Comparison of ENCODE assay signal across 8 cellular contexts in the genomic region with DNA sequence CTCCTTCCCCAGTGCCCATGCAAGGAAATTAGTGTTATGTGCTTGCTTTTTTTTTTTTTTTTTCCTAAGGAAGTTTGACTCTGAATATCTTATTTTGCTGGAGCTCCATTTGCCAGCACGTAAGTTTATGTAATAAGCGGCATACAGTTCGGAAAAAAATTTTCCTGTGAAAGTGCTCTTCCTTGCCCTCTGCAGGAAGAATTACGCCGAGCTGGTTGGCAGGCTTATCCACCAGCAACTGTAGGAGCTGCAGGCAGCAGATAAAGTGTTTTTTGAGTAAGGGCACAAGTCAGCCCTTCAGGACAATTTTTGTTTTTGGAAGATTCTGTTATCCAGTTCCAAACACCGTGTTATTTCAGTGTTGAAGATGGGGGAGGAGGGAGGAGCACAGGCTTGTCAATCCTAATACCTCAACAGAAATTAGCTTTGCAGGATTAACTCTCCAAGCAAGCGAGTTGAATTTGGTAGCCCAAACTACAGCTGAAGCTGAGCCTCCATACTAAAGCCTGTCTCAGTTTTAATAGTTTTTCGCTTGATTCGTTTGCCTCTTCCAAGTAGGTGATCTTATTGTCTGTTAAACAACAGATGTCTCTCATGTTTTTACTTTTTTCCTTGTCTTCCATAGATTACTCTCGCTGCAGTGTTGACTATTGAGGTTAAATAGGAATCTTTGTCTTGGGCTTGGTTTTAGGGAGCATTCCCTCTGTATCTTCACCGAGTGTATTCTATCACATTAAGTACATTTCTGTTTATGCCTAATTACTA. TPM values are rescaled to one million over a fixed set of nuclear protein-coding genes. Genes with fewer than 3 reads are reported as not detected.
A peak's percentile ranks its signal among the peaks of the same experiment; 100 is the strongest.
DNase-seq lines count a peak whose midpoint lies in the region; ATAC-seq and TF ChIP-seq lines count a peak whose summit lies in the region.

No MANE protein-coding gene starts in this region.

- no peaks in the 10 kb centered on the region for H3K36me3 Mint-ChIP-seq in CD4-positive, alpha-beta memory T cell
- no peaks in the 10 kb centered on the region for H3K36me3 Mint-ChIP-seq in HFFc6 (ENCODE audit: low read depth)
- H3K36me3 Mint-ChIP-seq in brain: no peaks in the 10 kb centered on the region

- no peak overlapping the region for H3K9ac ChIP-seq in rectal smooth muscle tissue (ENCODE audit: low read length)

- POLR2A ChIA-PET in CD4-positive, alpha-beta memory T cell (lab: Charles Lee; ENCODE audit: partially characterized antibody): interaction anchor here (0.7 to 2.9 kb wide), 4 partner anchors 9 to 145 kb away, joined by 3 to 22 read pairs (median 3); a partner anchor contains a TSS

- intact Hi-C loops in CD4-positive, alpha-beta memory T cell (cut with micrococcal nuclease): no loop called here

- no peaks in the 10 kb centered on the region for H3K9me3 Mint-ChIP-seq in CD4-positive, alpha-beta memory T cell
- H3K9me3 Mint-ChIP-seq in HFFc6 (no peaks in the 10 kb centered on the region), brain (peaks cover 0 to 16% (median 4%) of the 10 kb centered on the region in 5 experiments)

- H3K4me3 Mint-ChIP-seq in CD4-positive, alpha-beta memory T cell: peak overlapping the region; percentile 85 to 94 (median 90)
- H3K4me3 Mint-ChIP-seq in HFFc6: peak overlapping the region; percentile 80
- H3K4me3 Mint-ChIP-seq in brain: peak overlapping the region; percentile 86 to 95 (median 89)

- H3K4me1 Mint-ChIP-seq in CD4-positive, alpha-beta memory T cell: peaks cover 9 to 17% (median 10%) of the 10 kb centered on the region in 4 donors
- H3K4me1 Mint-ChIP-seq in HFFc6 (ENCODE audit: low read depth) (peaks cover 12% of the 10 kb centered on the region), brain (peaks cover 16% of the 10 kb centered on the region)

- CTCF ChIA-PET in CD4-positive, alpha-beta memory T cell (lab: Charles Lee; ENCODE audit: partially characterized antibody): interaction anchor here (0.7 to 6.0 kb wide), 12 partner anchors 9 to 497 kb away, joined by 3 to 73 read pairs (median 5); no protein-coding TSS in a partner anchor

- peaks cover 14% of the 10 kb centered on the region for H3K4me1 ChIP-seq in CD4-positive, alpha-beta memory T cell (ENCODE audit: insufficient read depth, low read length)
- H3K4me1 ChIP-seq in iPS DF 6.9 (ENCODE audit: control insufficient read depth, insufficient read depth, low read length) (0 out of 2 replicates have a peak, but pooled peaks cover 1% of the 10 kb centered on the region), rectal smooth muscle tissue (ENCODE audit: control insufficient read depth, insufficient read depth, low read length) (peaks cover 5% of the 10 kb centered on the region)

- H3K9me3 ChIP-seq in CD4-positive, alpha-beta memory T cell (ENCODE audit: control insufficient read depth in 1 of 2, low read length in 2 of 2): no peaks in the 10 kb centered on the region
- no peaks in the 10 kb centered on the region for H3K9me3 ChIP-seq in iPS DF 6.9 (ENCODE audit: control insufficient read depth, insufficient read depth, low read length)

- DNase-seq in CD4-positive, alpha-beta memory T cell: peak in 4 of 5 donors; percentile 6 to 41 (median 14)
- DNase-seq in HFFc6: peak; percentile 63
- peak; percentile 83 for DNase-seq in NCI-H82 treated with DMSO at 0.1 percent for 48 hours (lab: John Stamatoyannopoulos, UW; ENCODE audit: unreplicated experiment)
- DNase-seq in iPS DF 6.9 (ENCODE audit: low read depth, low spot score): no peak
- DNase-seq in NCI-H774 (lab: John Stamatoyannopoulos, UW): no peak

- WGBS in iPS DF 6.9 (ENCODE audit: insufficient coverage, insufficient read length): no CpG with 5 or more reads among the region's 11 CpGs

- peaks cover 7% of the 10 kb centered on the region for H3K27me3 ChIP-seq in CD4-positive, alpha-beta memory T cell (ENCODE audit: insufficient read depth, low read length)
- H3K27me3 ChIP-seq in iPS DF 6.9 (ENCODE audit: control insufficient read depth, insufficient read depth, low read length): no peaks in the 10 kb centered on the region
- peaks cover 11% of the 10 kb centered on the region for H3K27me3 ChIP-seq in rectal smooth muscle tissue (ENCODE audit: control insufficient read depth, insufficient read depth, low read length)

- no peak for ATAC-seq in HG03354 (IDR thresholded peaks at IDR 0.05; ENCODE audit: poor library complexity, severe bottlenecking, unreplicated experiment)

- peak; percentile 35; the same call in 1 of the 2 replicates for TF ChIP-seq CTCF in HFFc6 (IDR thresholded peaks at IDR 0.05)
- TF ChIP-seq CTCF in brain (conservative IDR thresholded peaks at IDR 0.05): peak in 1 of 2 experiments; percentile 48

- peak overlapping the region; percentile 57 to 66 for H3K4me3 ChIP-seq in CD4-positive, alpha-beta memory T cell (ENCODE audit: low read length in 2 of 2)
- H3K4me3 ChIP-seq in iPS DF 6.9 (ENCODE audit: low read length) (peak overlapping the region; percentile 72; the same call in 1 of the 2 replicates), rectal smooth muscle tissue (ENCODE audit: low read length) (peak overlapping the region; percentile 62)

- no peak overlapping the region for H3K27ac ChIP-seq in CD4-positive, alpha-beta memory T cell (ENCODE audit: low read depth, low read length)
- H3K27ac ChIP-seq in iPS DF 6.9 (ENCODE audit: low read length) (no peak overlapping the region), rectal smooth muscle tissue (ENCODE audit: low read depth, low read length) (no peak overlapping the region)

- H3K27me3 Mint-ChIP-seq in CD4-positive, alpha-beta memory T cell: peaks cover 17 to 27% of the 10 kb centered on the region in 2 donors
- H3K27me3 Mint-ChIP-seq in HFFc6 (ENCODE audit: insufficient read depth) (peaks cover 23% of the 10 kb centered on the region), brain (peaks cover 73% of the 10 kb centered on the region)

- H3K27ac Mint-ChIP-seq in CD4-positive, alpha-beta memory T cell: peak overlapping the region in 4 of 7 donors; percentile 66 to 91 (median 74)
- H3K27ac Mint-ChIP-seq in HFFc6 (no peak overlapping the region), brain (peak overlapping the region in 4 of 5 experiments; percentile 3 to 77 (median 57))

- no peaks in the 10 kb centered on the region for H3K36me3 ChIP-seq in CD4-positive, alpha-beta memory T cell (ENCODE audit: insufficient read depth, low read length)
- H3K36me3 ChIP-seq in iPS DF 6.9 (ENCODE audit: control insufficient read depth, insufficient read depth, low read length) (no peaks in the 10 kb centered on the region), rectal smooth muscle tissue (ENCODE audit: control insufficient read depth, insufficient read depth, low read length) (no peaks in the 10 kb centered on the region)

RNA-seq across cellular contexts. Expression of a gene that starts 1.1 kb away (rescaled TPM):
- total RNA-seq in CD4-positive, alpha-beta memory T cell: 10 to 100 TPM; 12.8 to 13.4 TPM
- polyA plus RNA-seq in CD4-positive, alpha-beta memory T cell: 1 to 10 TPM; 1.7 to 4.6 TPM
- total RNA-seq in HFFc6 (2021; fragmentation: NEBNext Ultra II Directional; extraction: Animal tissue kit (Norgen Biotek cat#: 25700)): 10 to 100 TPM; 19.2 to 33.7 (median 29.4) TPM
- 34.9 TPM for polyA plus RNA-seq in brain (ENCODE audit: insufficient read depth, low read depth, low replicate concordance)

RNA-seq across cellular contexts. Expression of a gene that starts 32.7 kb away (rescaled TPM):
- 10 to 100 TPM; 58.3 to 72.1 TPM for total RNA-seq in CD4-positive, alpha-beta memory T cell
- polyA plus RNA-seq in CD4-positive, alpha-beta memory T cell: 10 to 100 TPM; 23.5 to 30.6 TPM
- total RNA-seq in HFFc6 (2021; fragmentation: NEBNext Ultra II Directional; extraction: Animal tissue kit (Norgen Biotek cat#: 25700)): 10 to 100 TPM; 23.3 to 31.3 (median 27.0) TPM
- 6.3 TPM for polyA plus RNA-seq in brain (ENCODE audit: insufficient read depth, low read depth, low replicate concordance)

Comparison
In these comparisons a context has a peak if more than half of its experiments do, and no peak if none do; other contexts are left out.
1. DNase-seq: peak in CD4-positive, alpha-beta memory T cell (4 of 5), HFFc6 (single experiment) and NCI-H82 treated with DMSO at 0.1 percent for 48 hours (single experiment); none in iPS DF 6.9 (single experiment) and NCI-H774 (single experiment).
2. Peak in every context shown above with its lines, with median percentiles within 50 percentile points of each other: H3K4me3 ChIP-seq and H3K4me3 Mint-ChIP-seq.